Comparison of ENCODE assay signal across 10 cellular contexts in genomic region chr21:45555251-45555556, GRCh38. TPM values are rescaled to one million over a fixed set of nuclear protein-coding genes. Genes with fewer than 3 reads are reported as not detected.
DNase-seq lines count a peak whose midpoint lies in the region; ATAC-seq, FAIRE-seq and TF ChIP-seq lines count a peak whose summit lies in the region.
"Had no signal": no experiment of that assay in that cellular context is flagged by ENCODE, and none has a peak within 500 bp of the region (broad histone marks: within the 10 kb centered on the region; RNA-seq: fewer than 3 reads in every experiment).

No MANE protein-coding gene starts in this region.

- H3K79me2 ChIP-seq in HepG2 (ENCODE audit: insufficient read depth, low read length) (no peaks in the 10 kb centered on the region), PC-9 (ENCODE audit: low read depth) (no peaks in the 10 kb centered on the region)

- H3K36me3 ChIP-seq in cardiac muscle cell (no peaks in the 10 kb centered on the region), HepG2 (replicated peaks in 1 of 2; ENCODE audit: control insufficient read depth in 1 of 2, insufficient read depth in 2 of 2, low read length in 2 of 2) (no peaks in the 10 kb centered on the region), tibial nerve (no peaks in the 10 kb centered on the region), PC-9 (ENCODE audit: low read depth) (no peaks in the 10 kb centered on the region)
- H3K36me3 ChIP-seq: BE2C had no signal

- H2AFZ ChIP-seq in HepG2 (ENCODE audit: low read length) (no peak overlapping the region), PC-9 (no peak overlapping the region)

- no peaks in the 10 kb centered on the region for H3K36me3 Mint-ChIP-seq in WTC11
- H3K36me3 Mint-ChIP-seq in activated naive CD8-positive, alpha-beta T cell treated with anti-CD3 and anti-CD28 coated beads, Interleukin-2, amount 50 U/mL, for 24 hours (ENCODE audit: low read depth): no peaks in the 10 kb centered on the region
- H3K36me3 Mint-ChIP-seq: mesothelial cell of epicardium had no signal

- TF ChIP-seq RAD21 in HepG2 (CRISPR knock-in tag; IDR thresholded peaks at IDR 0.05): no peak

- POLR2A ChIA-PET in WTC11 (lab: Charles Lee): no interaction called here
- POLR2A ChIA-PET in HepG2 (lab: Yijun Ruan, JAX): interaction anchor here (1.0 to 1.8 kb wide), 10 partner anchors 28 to 325 kb away, joined by 3 to 13 read pairs (median 6); partner anchors contain the start of gene POFUT2
- POLR2A ChIA-PET in PC-9 (lab: Charles Lee; ENCODE audit: unreplicated experiment): no interaction called here

- H3K4me1 Mint-ChIP-seq in WTC11: peaks cover 28% of the 10 kb centered on the region
- peaks cover 34% of the 10 kb centered on the region for H3K4me1 Mint-ChIP-seq in activated naive CD8-positive, alpha-beta T cell treated with anti-CD3 and anti-CD28 coated beads, Interleukin-2, amount 50 U/mL, for 24 hours

- TF ChIP-seq POLR2A in HepG2 (IDR thresholded peaks at IDR 0.05; ENCODE audit: insufficient read depth in 1 of 2, low read depth in 2 of 2, low read length in 2 of 2) (no peak), tibial nerve (IDR thresholded peaks at IDR 0.05) (no peak)

- H3K4me3 Mint-ChIP-seq in WTC11: no peak overlapping the region
- no peak overlapping the region for H3K4me3 Mint-ChIP-seq in activated naive CD8-positive, alpha-beta T cell treated with anti-CD3 and anti-CD28 coated beads, Interleukin-2, amount 50 U/mL, for 24 hours

- 6% methylated on average over 23 of the region's 34 CpGs for WGBS in HepG2 (ENCODE audit: low lambda C conversion rate)
- no CpG with 5 or more reads among the region's 34 CpGs for WGBS in tibial nerve, 2 donors

- H3K4me2 ChIP-seq in HepG2 (ENCODE audit: low read depth, low read length) (no peak overlapping the region), PC-9 (no peak overlapping the region)

- CTCF ChIA-PET in WTC11 (lab: Charles Lee) (interaction anchor here (0.6 to 2.2 kb wide), 21 partner anchors 12 to 352 kb away, joined by 3 to 43 read pairs (median 6); partner anchors contain the start of genes POFUT2 and SLC19A1), HepG2 (lab: Yijun Ruan, JAX; ENCODE audit: low intra/inter-chr PET ratio, low total read pairs) (interaction anchor here (2.9 kb wide), 2 partner anchors 41 to 265 kb away, joined by 27 to 36 read pairs; no protein-coding TSS in a partner anchor), PC-9 (lab: Charles Lee) (interaction anchor here (0.6 kb wide), 1 partner anchor 744 kb away, joined by 3 read pairs; no protein-coding TSS in a partner anchor)

- no peak for FAIRE-seq in HepG2 (lab: Jason Lieb, UNC)

- TF ChIP-seq CTCF in cardiac muscle cell (IDR thresholded peaks at IDR 0.05; ENCODE audit: low read depth, low read length): no peak
- no peak for TF ChIP-seq CTCF in WTC11 (IDR thresholded peaks at IDR 0.05)
- TF ChIP-seq CTCF in HepG2 (CRISPR knock-in tag; IDR thresholded peaks at IDR 0.05): no peak
- TF ChIP-seq CTCF in tibial nerve (IDR thresholded peaks at IDR 0.05): no peak
- TF ChIP-seq CTCF in PC-9 (conservative IDR thresholded peaks at IDR 0.05): no peak

- peak overlapping the region; percentile 38 for H3K4me3 ChIP-seq in cardiac muscle cell
- H3K4me3 ChIP-seq in HepG2 (replicated peaks in 1 of 3; ENCODE audit: insufficient read depth in 1 of 3, low read depth in 2 of 3, low read length in 3 of 3): peak overlapping the region in 1 of 3 experiments; percentile 47; a peak in 2 of 6 replicates
- peak overlapping the region; percentile 29 to 58 (median 53) for H3K4me3 ChIP-seq in tibial nerve
- H3K4me3 ChIP-seq in PC-9: no peak overlapping the region

- no peaks in the 10 kb centered on the region for H3K9me2 ChIP-seq in PC-9 (ENCODE audit: insufficient read depth)

- TF ChIP-seq EP300 in HepG2 (IDR thresholded peaks at IDR 0.05; ENCODE audit: low read depth in 2 of 2, low read length in 2 of 2) (no peak), HepG2 (CRISPR knock-in tag; IDR thresholded peaks at IDR 0.05; ENCODE audit: borderline replicate concordance) (no peak), tibial nerve (IDR thresholded peaks at IDR 0.05) (no peak)

- H3K4me1 ChIP-seq in cardiac muscle cell (ENCODE audit: low read depth): peaks cover 4% of the 10 kb centered on the region
- peaks cover 33% of the 10 kb centered on the region for H3K4me1 ChIP-seq in HepG2 (ENCODE audit: insufficient read depth, low read length)
- peaks cover 0 to 20% (median 8%) of the 10 kb centered on the region in 4 donors for H3K4me1 ChIP-seq in tibial nerve
- peaks cover 11% of the 10 kb centered on the region for H3K4me1 ChIP-seq in PC-9 (replicated peaks; ENCODE audit: insufficient read depth)

- no peaks in the 10 kb centered on the region for H3K27me3 ChIP-seq in cardiac muscle cell
- peaks cover 10 to 53% of the 10 kb centered on the region in 2 experiments for H3K27me3 ChIP-seq in HepG2 (ENCODE audit: control insufficient read depth in 1 of 2, insufficient read depth in 2 of 2, low read length in 2 of 2)
- H3K27me3 ChIP-seq in tibial nerve: no peaks in the 10 kb centered on the region
- H3K27me3 ChIP-seq in PC-9 (ENCODE audit: insufficient read depth, low read depth): peaks cover 20% of the 10 kb centered on the region; the same call in 1 of the 2 replicates
- H3K27me3 ChIP-seq: BE2C had no signal

- H3K9ac ChIP-seq in HepG2 (ENCODE audit: insufficient read depth, low read depth, low read length): no peak overlapping the region; the same call in 1 of the 2 replicates

- intact Hi-C loops in cardiac septum (cut with DNase I) (loop anchor here (5.0 kb wide), 2 partner anchors 37 to 367 kb away; no protein-coding TSS in a partner anchor), HepG2 (cut with micrococcal nuclease; ENCODE audit: unreplicated experiment) (no loop called here), PC-9 (cut with micrococcal nuclease; ENCODE audit: unreplicated experiment) (loop anchor here (2.0 kb wide), 1 partner anchor 264 kb away; no protein-coding TSS in a partner anchor)

- H3F3A ChIP-seq in PC-9 (ENCODE audit: insufficient read depth, low read depth): no peaks in the 10 kb centered on the region

- H3K27me3 Mint-ChIP-seq in WTC11 (ENCODE audit: low read depth): peaks cover 7% of the 10 kb centered on the region; the same call in 1 of the 2 replicates
- peaks cover 6% of the 10 kb centered on the region for H3K27me3 Mint-ChIP-seq in activated naive CD8-positive, alpha-beta T cell treated with anti-CD3 and anti-CD28 coated beads, Interleukin-2, amount 50 U/mL, for 24 hours

- ATAC-seq in WTC11: no peak
- ATAC-seq in HepG2: no peak
- no peak for ATAC-seq in activated naive CD8-positive, alpha-beta T cell treated with anti-CD3 and anti-CD28 coated beads, Interleukin-2, amount 50 U/mL, for 24 hours

- H4K20me1 ChIP-seq in HepG2 (ENCODE audit: insufficient read depth, low read length) (no peaks in the 10 kb centered on the region), PC-9 (ENCODE audit: insufficient read depth) (no peaks in the 10 kb centered on the region)

- no peaks in the 10 kb centered on the region for H3K9me3 Mint-ChIP-seq in WTC11
- H3K9me3 Mint-ChIP-seq in activated naive CD8-positive, alpha-beta T cell treated with anti-CD3 and anti-CD28 coated beads, Interleukin-2, amount 50 U/mL, for 24 hours: no peaks in the 10 kb centered on the region
- H3K9me3 Mint-ChIP-seq: mesothelial cell of epicardium had no signal

- H3K27ac Mint-ChIP-seq in WTC11: no peak overlapping the region
- no peak overlapping the region for H3K27ac Mint-ChIP-seq in activated naive CD8-positive, alpha-beta T cell treated with anti-CD3 and anti-CD28 coated beads, Interleukin-2, amount 50 U/mL, for 24 hours

- DNase-seq in cardiac muscle cell (ENCODE audit: low read depth in 1 of 2, low spot score in 1 of 2) (no peak), cardiac septum (ENCODE audit: low spot score) (no peak), WTC11 (ENCODE audit: low spot score) (peak; percentile 52), HepG2 (ENCODE audit: low spot score) (no peak), tibial nerve (ENCODE audit: low spot score in 2 of 2) (no peak), 8988T (no peak), PC-9 (no peak)
- no peak for DNase-seq in activated naive CD8-positive, alpha-beta T cell treated with anti-CD3 and anti-CD28 coated beads, Interleukin-2, amount 50 U/mL, for 24 hours

- in situ Hi-C loops in HepG2 (cut with HindIII; ENCODE audit: extremely low pct_ligation_motif_present, low pct_unique_long_range_greater_than_20kb): loop anchor here (5.0 kb wide), 2 partner anchors 42 to 267 kb away; no protein-coding TSS in a partner anchor

- BruUV-seq in HepG2 (replicated peaks; lab: Mats Ljungman, UMichigan) (no TSS peak), PC-9 (replicated peaks; lab: Mats Ljungman, UMichigan) (no TSS peak)

- H3K27ac ChIP-seq in cardiac muscle cell (peak overlapping the region; percentile 81), HepG2 (ENCODE audit: extremely low read length, insufficient read depth, low read length) (peak overlapping the region; percentile 80), tibial nerve (peak overlapping the region; percentile 76 to 97 (median 84)), PC-9 (no peak overlapping the region)

- H3K9me3 ChIP-seq in cardiac muscle cell (ENCODE audit: low read depth) (no peaks in the 10 kb centered on the region), HepG2 (ENCODE audit: low read length) (no peaks in the 10 kb centered on the region), tibial nerve (no peaks in the 10 kb centered on the region), PC-9 (ENCODE audit: insufficient read depth, low read depth) (no peaks in the 10 kb centered on the region)
- H3K9me3 ChIP-seq: BE2C had no signal

RNA-seq across cellular contexts. Expression of gene SLC19A1, which starts 13.0 kb away (rescaled TPM):
- total RNA-seq in cardiac muscle cell (19.5 and 25.4 TPM in 2 replicates), cardiac septum (2.7 TPM), WTC11 (2021) (27.7 to 29.8 TPM (median 28.3 TPM) in 3 replicates), HepG2 (2016; rRNA removed; fragmentation: Illumina TruSeq; extraction: Trizol) (12.6 and 21.8 TPM in 2 replicates), tibial nerve (10 to 100 TPM in 3 of 4 donors, 1 to 10 TPM in 1; 3.3 to 27.9 (median 11.4) TPM), PC-9 (2021) (22.6 and 25.0 TPM in 2 replicates)
- polyA plus RNA-seq in cardiac muscle cell (35.1 and 50.3 TPM in 2 replicates), HepG2 (2011; rRNA removed) (23.0 and 31.0 TPM in 2 replicates)
- 4.8 and 5.6 TPM in 2 replicates for total RNA-seq in HepG2 (2016; cell fraction: cytosol; rRNA removed; fragmentation: Illumina TruSeq; extraction: Trizol; ENCODE audit: low read depth)
- 11.0 and 23.6 TPM in 2 replicates for total RNA-seq in HepG2 (2016; cell fraction: insoluble cytoplasmic fraction; rRNA removed; fragmentation: Illumina TruSeq; extraction: Trizol)
- 10.8 TPM in 2 replicates for total RNA-seq in HepG2 (2016; cell fraction: membrane; rRNA removed; fragmentation: Illumina TruSeq; extraction: Trizol)
- total RNA-seq in HepG2 (2016; cell fraction: nucleus; rRNA removed; fragmentation: Illumina TruSeq; extraction: Trizol): 21.2 and 27.4 TPM in 2 replicates
- 14.5 and 24.7 TPM in 2 replicates for polyA plus RNA-seq in HepG2 (2011; cell fraction: cytosol; rRNA removed)
- polyA plus RNA-seq in HepG2 (2011; cell fraction: nucleus; rRNA removed): 49.0 and 62.1 TPM in 2 replicates
- 18.0 and 36.8 TPM in 2 replicates for polyA plus RNA-seq in HepG2 (2012)
- polyA plus RNA-seq in HepG2 (2016; cell fraction: cytosol; fragmentation: Illumina TruSeq; extraction: Trizol; ENCODE audit: low read depth): 3.7 and 4.0 TPM in 2 replicates
- 11.1 and 13.0 TPM in 2 replicates for polyA plus RNA-seq in HepG2 (2016; cell fraction: insoluble cytoplasmic fraction; fragmentation: Illumina TruSeq; extraction: Trizol; ENCODE audit: low read depth)
- 6.4 and 7.2 TPM in 2 replicates for polyA plus RNA-seq in HepG2 (2016; cell fraction: membrane; fragmentation: Illumina TruSeq; extraction: Trizol; ENCODE audit: low read depth)
- polyA plus RNA-seq in HepG2 (2016; cell fraction: nucleus; fragmentation: Illumina TruSeq; extraction: Trizol; ENCODE audit: insufficient read depth, low read depth): 44.5 and 46.0 TPM in 2 replicates
- polyA minus RNA-seq in HepG2 (2011; rRNA and poly(A)+ RNA removed; ENCODE audit: low replicate concordance): 42.0 and 128 TPM in 2 replicates
- 32.2 and 34.4 TPM in 2 replicates for polyA minus RNA-seq in HepG2 (2011; cell fraction: cytosol; rRNA and poly(A)+ RNA removed)
- 12.2 and 14.7 TPM in 2 replicates for polyA minus RNA-seq in HepG2 (2011; cell fraction: nucleus; rRNA and poly(A)+ RNA removed)
